Comparison of ENCODE assay signal across 1 cellular context in the genomic region with DNA sequence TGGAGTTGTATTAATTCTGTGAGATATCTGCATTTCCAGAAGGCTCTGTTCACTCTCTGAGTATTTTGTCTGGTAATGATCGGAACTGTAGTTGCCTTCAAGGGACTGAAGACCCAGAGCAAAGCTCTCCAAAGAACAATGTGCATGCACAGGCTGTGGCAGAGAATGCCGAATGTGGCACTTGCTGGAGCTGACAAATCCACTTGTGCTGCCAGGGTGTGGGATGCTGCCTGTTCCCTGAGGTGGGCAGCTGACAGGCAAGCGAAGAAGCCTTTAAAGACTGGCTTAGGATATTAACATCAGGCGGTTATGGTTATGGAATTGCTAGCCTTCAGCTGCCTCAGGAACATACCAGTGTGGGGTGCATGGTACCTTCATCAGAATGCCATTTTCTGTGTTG.
TF ChIP-seq lines count a peak whose summit lies in the region.

No MANE protein-coding gene starts in this region.

TF ChIP-seq in GM23338, 12 proteins besides CTCF, POLR2A, EP300 and RAD21 (continued from another document):
- TF ChIP-seq ZNF331 (CRISPR knock-in tag; IDR thresholded peaks at IDR 0.05; ENCODE audit: low read depth) = no peak
